1 cellular context compared by ENCODE assay signal in genomic region chr11:68298659-68299516, GRCh38.
TF ChIP-seq lines count a peak whose summit lies in the region.

No MANE protein-coding gene starts in this region.

TF ChIP-seq in HepG2, 621 proteins besides CTCF, POLR2A, EP300 and RAD21 (continues in another document):
- TF ChIP-seq, protein P1, sequence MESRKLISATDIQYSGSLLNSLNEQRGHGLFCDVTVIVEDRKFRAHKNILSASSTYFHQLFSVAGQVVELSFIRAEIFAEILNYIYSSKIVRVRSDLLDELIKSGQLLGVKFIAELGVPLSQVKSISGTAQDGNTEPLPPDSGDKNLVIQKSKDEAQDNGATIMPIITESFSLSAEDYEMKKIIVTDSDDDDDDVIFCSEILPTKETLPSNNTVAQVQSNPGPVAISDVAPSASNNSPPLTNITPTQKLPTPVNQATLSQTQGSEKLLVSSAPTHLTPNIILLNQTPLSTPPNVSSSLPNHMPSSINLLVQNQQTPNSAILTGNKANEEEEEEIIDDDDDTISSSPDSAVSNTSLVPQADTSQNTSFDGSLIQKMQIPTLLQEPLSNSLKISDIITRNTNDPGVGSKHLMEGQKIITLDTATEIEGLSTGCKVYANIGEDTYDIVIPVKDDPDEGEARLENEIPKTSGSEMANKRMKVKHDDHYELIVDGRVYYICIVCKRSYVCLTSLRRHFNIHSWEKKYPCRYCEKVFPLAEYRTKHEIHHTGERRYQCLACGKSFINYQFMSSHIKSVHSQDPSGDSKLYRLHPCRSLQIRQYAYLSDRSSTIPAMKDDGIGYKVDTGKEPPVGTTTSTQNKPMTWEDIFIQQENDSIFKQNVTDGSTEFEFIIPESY (CRISPR knock-in tag; IDR thresholded peaks at IDR 0.05) = peak; percentile 55; the same call in 1 of the 2 replicates
- 0 out of 2 replicates have a peak, but pooled peaks have one; percentile 15 for TF ChIP-seq YEATS2 (CRISPR knock-in tag; IDR thresholded peaks at IDR 0.05; ENCODE audit: borderline replicate concordance)
- no peak for TF ChIP-seq NONO (IDR thresholded peaks at IDR 0.05)
- peak; percentile 84 for TF ChIP-seq NONO (CRISPR knock-in tag; conservative IDR thresholded peaks at IDR 0.05)
- peak; percentile 66; the same call in 1 of the 2 replicates for TF ChIP-seq ZNF788 (CRISPR knock-in tag; IDR thresholded peaks at IDR 0.05; ENCODE audit: borderline replicate concordance)
- peak; percentile 9; the same call in 1 of the 2 replicates for TF ChIP-seq THRA (CRISPR knock-in tag; IDR thresholded peaks at IDR 0.05; ENCODE audit: borderline replicate concordance)
- TF ChIP-seq SIN3A (IDR thresholded peaks at IDR 0.05; ENCODE audit: borderline replicate concordance, low read depth, low read length) = peak; percentile 55; the same call in 1 of the 2 replicates
- no peak for TF ChIP-seq RBM22 (optimal IDR thresholded peaks at IDR 0.05; ENCODE audit: low read length)
- TF ChIP-seq TP53 (CRISPR knock-in tag; conservative IDR thresholded peaks at IDR 0.05) = 0 out of 2 replicates have a peak, but pooled peaks have one; percentile 7
- TF ChIP-seq ZNF704 (CRISPR knock-in tag; IDR thresholded peaks at IDR 0.05; ENCODE audit: borderline replicate concordance) = 0 out of 2 replicates have a peak, but pooled peaks have one; percentile 12
- TF ChIP-seq, protein P2, sequence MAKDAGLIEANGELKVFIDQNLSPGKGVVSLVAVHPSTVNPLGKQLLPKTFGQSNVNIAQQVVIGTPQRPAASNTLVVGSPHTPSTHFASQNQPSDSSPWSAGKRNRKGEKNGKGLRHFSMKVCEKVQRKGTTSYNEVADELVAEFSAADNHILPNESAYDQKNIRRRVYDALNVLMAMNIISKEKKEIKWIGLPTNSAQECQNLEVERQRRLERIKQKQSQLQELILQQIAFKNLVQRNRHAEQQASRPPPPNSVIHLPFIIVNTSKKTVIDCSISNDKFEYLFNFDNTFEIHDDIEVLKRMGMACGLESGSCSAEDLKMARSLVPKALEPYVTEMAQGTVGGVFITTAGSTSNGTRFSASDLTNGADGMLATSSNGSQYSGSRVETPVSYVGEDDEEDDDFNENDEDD (CRISPR knock-in tag; IDR thresholded peaks at IDR 0.05; ENCODE audit: borderline replicate concordance) = peak; percentile 86; the same call in 1 of the 2 replicates
- TF ChIP-seq RBFOX2 (IDR thresholded peaks at IDR 0.05; ENCODE audit: low read depth, low read length) = peak; percentile 57
- peak; percentile 8; the same call in 1 of the 2 replicates for TF ChIP-seq ZNF768 (CRISPR knock-in tag; IDR thresholded peaks at IDR 0.05)
- TF ChIP-seq KDM1A (CRISPR knock-in tag; IDR thresholded peaks at IDR 0.05) = 0 out of 2 replicates have a peak, but pooled peaks have one; percentile 11
- TF ChIP-seq IKZF1 (IDR thresholded peaks at IDR 0.05) = no peak
- TF ChIP-seq GLI4 (CRISPR knock-in tag; IDR thresholded peaks at IDR 0.05; ENCODE audit: borderline replicate concordance) = 0 out of 2 replicates have a peak, but pooled peaks have one; percentile 81
- peak; percentile 30; the same call in 1 of the 2 replicates for TF ChIP-seq ZMYM3 (CRISPR knock-in tag; IDR thresholded peaks at IDR 0.05)
- TF ChIP-seq ZNF878 (CRISPR knock-in tag; IDR thresholded peaks at IDR 0.05) = peak; percentile 49; the same call in 1 of the 2 replicates
- peak; percentile 42 for TF ChIP-seq BORCS8-MEF2B (CRISPR knock-in tag; IDR thresholded peaks at IDR 0.05)
- TF ChIP-seq ZNF652 (CRISPR knock-in tag; IDR thresholded peaks at IDR 0.05; ENCODE audit: borderline replicate concordance, low read depth) = peak; percentile 28; the same call in 1 of the 2 replicates
- TF ChIP-seq ZNF280B (CRISPR knock-in tag; IDR thresholded peaks at IDR 0.05; ENCODE audit: borderline replicate concordance) = peak; percentile 59; the same call in 1 of the 2 replicates
- TF ChIP-seq, protein P3, sequence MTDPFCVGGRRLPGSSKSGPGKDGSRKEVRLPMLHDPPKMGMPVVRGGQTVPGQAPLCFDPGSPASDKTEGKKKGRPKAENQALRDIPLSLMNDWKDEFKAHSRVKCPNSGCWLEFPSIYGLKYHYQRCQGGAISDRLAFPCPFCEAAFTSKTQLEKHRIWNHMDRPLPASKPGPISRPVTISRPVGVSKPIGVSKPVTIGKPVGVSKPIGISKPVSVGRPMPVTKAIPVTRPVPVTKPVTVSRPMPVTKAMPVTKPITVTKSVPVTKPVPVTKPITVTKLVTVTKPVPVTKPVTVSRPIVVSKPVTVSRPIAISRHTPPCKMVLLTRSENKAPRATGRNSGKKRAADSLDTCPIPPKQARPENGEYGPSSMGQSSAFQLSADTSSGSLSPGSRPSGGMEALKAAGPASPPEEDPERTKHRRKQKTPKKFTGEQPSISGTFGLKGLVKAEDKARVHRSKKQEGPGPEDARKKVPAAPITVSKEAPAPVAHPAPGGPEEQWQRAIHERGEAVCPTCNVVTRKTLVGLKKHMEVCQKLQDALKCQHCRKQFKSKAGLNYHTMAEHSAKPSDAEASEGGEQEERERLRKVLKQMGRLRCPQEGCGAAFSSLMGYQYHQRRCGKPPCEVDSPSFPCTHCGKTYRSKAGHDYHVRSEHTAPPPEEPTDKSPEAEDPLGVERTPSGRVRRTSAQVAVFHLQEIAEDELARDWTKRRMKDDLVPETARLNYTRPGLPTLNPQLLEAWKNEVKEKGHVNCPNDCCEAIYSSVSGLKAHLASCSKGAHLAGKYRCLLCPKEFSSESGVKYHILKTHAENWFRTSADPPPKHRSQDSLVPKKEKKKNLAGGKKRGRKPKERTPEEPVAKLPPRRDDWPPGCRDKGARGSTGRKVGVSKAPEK (CRISPR knock-in tag; IDR thresholded peaks at IDR 0.05; ENCODE audit: borderline replicate concordance) = 0 out of 2 replicates have a peak, but pooled peaks have one; percentile 6
- TF ChIP-seq, protein P4, sequence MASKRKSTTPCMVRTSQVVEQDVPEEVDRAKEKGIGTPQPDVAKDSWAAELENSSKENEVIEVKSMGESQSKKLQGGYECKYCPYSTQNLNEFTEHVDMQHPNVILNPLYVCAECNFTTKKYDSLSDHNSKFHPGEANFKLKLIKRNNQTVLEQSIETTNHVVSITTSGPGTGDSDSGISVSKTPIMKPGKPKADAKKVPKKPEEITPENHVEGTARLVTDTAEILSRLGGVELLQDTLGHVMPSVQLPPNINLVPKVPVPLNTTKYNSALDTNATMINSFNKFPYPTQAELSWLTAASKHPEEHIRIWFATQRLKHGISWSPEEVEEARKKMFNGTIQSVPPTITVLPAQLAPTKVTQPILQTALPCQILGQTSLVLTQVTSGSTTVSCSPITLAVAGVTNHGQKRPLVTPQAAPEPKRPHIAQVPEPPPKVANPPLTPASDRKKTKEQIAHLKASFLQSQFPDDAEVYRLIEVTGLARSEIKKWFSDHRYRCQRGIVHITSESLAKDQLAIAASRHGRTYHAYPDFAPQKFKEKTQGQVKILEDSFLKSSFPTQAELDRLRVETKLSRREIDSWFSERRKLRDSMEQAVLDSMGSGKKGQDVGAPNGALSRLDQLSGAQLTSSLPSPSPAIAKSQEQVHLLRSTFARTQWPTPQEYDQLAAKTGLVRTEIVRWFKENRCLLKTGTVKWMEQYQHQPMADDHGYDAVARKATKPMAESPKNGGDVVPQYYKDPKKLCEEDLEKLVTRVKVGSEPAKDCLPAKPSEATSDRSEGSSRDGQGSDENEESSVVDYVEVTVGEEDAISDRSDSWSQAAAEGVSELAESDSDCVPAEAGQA (IDR thresholded peaks at IDR 0.05; ENCODE audit: low read depth) = no peak
- TF ChIP-seq, protein P4 (CRISPR knock-in tag; IDR thresholded peaks at IDR 0.05; ENCODE audit: borderline replicate concordance) = no peak
- peak; percentile 71; the same call in 1 of the 2 replicates for TF ChIP-seq ZNF691 (CRISPR knock-in tag; IDR thresholded peaks at IDR 0.05; ENCODE audit: borderline replicate concordance, low read depth)
- TF ChIP-seq PLRG1 (conservative IDR thresholded peaks at IDR 0.05) = no peak
- peak; percentile 48; the same call in 1 of the 2 replicates for TF ChIP-seq RNF2 (conservative IDR thresholded peaks at IDR 0.05; ENCODE audit: low read depth)
- peak; percentile 37 for TF ChIP-seq ETV5 (CRISPR knock-in tag; IDR thresholded peaks at IDR 0.05; ENCODE audit: borderline replicate concordance)
- 0 out of 2 replicates have a peak, but pooled peaks have one; percentile 14 for TF ChIP-seq KAT8 (CRISPR knock-in tag; IDR thresholded peaks at IDR 0.05)
- 0 out of 2 replicates have a peak, but pooled peaks have one; percentile 52 for TF ChIP-seq ATF7-NPFF (CRISPR knock-in tag; IDR thresholded peaks at IDR 0.05; ENCODE audit: low read depth)
- TF ChIP-seq, protein P5, sequence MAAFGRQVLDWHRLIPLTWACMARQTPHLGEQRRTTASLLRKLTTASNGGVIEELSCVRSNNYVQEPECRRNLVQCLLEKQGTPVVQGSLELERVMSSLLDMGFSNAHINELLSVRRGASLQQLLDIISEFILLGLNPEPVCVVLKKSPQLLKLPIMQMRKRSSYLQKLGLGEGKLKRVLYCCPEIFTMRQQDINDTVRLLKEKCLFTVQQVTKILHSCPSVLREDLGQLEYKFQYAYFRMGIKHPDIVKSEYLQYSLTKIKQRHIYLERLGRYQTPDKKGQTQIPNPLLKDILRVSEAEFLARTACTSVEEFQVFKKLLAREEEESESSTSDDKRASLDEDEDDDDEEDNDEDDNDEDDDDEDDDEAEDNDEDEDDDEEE (CRISPR knock-in tag; IDR thresholded peaks at IDR 0.05) = 0 out of 2 replicates have a peak, but pooled peaks have one; percentile 16
- no peak for TF ChIP-seq KLF13 (CRISPR knock-in tag; IDR thresholded peaks at IDR 0.05)
- TF ChIP-seq ZNF383 (CRISPR knock-in tag; IDR thresholded peaks at IDR 0.05; ENCODE audit: borderline replicate concordance) = no peak
- TF ChIP-seq ZBTB26 (CRISPR knock-in tag; IDR thresholded peaks at IDR 0.05; ENCODE audit: borderline replicate concordance) = 0 out of 2 replicates have a peak, but pooled peaks have one; percentile 60
- peak; percentile 85 for TF ChIP-seq SAP130 (CRISPR knock-in tag; IDR thresholded peaks at IDR 0.05; ENCODE audit: low read depth)
